1 cellular context compared by ENCODE assay signal in genomic region chr16:20968765-20969164, GRCh38.
TF ChIP-seq lines count a peak whose summit lies in the region.

No MANE protein-coding gene starts in this region.

TF ChIP-seq in H1, 55 proteins besides CTCF, POLR2A, EP300 and RAD21:
- TF ChIP-seq PHF8 (conservative IDR thresholded peaks at IDR 0.05; ENCODE audit: low read depth, low read length) (no peak), GTF2F1 (IDR thresholded peaks at IDR 0.05; ENCODE audit: borderline replicate concordance, low read depth, low read length) (no peak)
TF ChIP-seq in H1: peak in this region for 0.
